1 cellular context compared by ENCODE assay signal in the genomic region with DNA sequence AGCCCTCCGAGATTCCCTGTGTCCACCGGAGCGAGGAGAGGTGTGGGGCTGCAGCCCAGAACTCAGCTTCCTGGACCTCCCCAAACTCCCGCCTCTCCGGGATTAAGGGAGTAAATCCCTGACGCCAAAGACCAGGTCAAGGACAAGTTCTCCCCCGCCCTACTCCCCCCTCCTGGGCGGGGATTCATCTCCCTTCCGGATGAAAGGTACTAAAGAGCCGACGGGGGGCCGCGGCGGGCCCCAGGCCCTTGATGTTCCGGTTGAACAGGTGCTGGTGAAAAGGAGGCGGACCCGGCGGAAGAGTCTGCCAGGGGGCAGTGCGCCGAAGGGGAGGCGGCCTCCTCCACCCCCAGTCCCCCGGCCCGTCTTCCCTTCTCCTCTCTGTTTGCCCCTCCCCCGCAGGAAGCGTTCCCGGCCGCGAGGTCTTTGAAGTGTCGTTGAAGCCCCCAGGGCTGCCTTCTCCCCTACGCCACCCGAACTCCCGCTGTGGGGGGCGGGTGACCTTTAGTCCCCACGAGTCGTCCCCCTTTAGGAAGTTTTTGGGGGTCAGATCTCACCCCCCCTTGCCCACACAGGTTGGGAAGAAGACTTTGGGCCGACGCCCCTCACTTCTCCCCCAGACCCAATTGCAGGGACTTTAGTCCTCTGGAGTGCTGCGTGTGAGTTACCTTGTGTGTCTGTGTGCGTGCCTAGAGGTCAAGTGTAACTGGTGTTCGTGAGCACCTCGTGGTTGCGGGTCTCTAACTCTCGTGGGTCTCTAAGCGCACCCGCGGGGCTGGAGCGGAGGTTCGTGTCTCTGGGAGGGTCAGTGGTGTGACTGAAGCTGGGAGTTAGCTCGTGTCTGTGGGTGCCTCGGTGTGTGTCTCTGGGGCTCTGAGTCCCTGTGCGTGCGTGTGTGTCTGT.
TF ChIP-seq lines count a peak whose summit lies in the region.

No MANE protein-coding gene starts in this region.

TF ChIP-seq in GM23338, 12 proteins besides CTCF, POLR2A, EP300 and RAD21 (continued from another document):
- TF ChIP-seq, protein P1, sequence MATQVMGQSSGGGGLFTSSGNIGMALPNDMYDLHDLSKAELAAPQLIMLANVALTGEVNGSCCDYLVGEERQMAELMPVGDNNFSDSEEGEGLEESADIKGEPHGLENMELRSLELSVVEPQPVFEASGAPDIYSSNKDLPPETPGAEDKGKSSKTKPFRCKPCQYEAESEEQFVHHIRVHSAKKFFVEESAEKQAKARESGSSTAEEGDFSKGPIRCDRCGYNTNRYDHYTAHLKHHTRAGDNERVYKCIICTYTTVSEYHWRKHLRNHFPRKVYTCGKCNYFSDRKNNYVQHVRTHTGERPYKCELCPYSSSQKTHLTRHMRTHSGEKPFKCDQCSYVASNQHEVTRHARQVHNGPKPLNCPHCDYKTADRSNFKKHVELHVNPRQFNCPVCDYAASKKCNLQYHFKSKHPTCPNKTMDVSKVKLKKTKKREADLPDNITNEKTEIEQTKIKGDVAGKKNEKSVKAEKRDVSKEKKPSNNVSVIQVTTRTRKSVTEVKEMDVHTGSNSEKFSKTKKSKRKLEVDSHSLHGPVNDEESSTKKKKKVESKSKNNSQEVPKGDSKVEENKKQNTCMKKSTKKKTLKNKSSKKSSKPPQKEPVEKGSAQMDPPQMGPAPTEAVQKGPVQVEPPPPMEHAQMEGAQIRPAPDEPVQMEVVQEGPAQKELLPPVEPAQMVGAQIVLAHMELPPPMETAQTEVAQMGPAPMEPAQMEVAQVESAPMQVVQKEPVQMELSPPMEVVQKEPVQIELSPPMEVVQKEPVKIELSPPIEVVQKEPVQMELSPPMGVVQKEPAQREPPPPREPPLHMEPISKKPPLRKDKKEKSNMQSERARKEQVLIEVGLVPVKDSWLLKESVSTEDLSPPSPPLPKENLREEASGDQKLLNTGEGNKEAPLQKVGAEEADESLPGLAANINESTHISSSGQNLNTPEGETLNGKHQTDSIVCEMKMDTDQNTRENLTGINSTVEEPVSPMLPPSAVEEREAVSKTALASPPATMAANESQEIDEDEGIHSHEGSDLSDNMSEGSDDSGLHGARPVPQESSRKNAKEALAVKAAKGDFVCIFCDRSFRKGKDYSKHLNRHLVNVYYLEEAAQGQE (IDR thresholded peaks at IDR 0.05; ENCODE audit: unreplicated experiment): no peak
- no peak for TF ChIP-seq JUNB (IDR thresholded peaks at IDR 0.05; ENCODE audit: unreplicated experiment)
- peak; percentile 62 for TF ChIP-seq POLR2AphosphoS5 (IDR thresholded peaks at IDR 0.05; ENCODE audit: low read depth)
- peak; percentile 34; the same call in 1 of the 2 replicates for TF ChIP-seq CREB1 (CRISPR knock-in tag; IDR thresholded peaks at IDR 0.05; ENCODE audit: low read depth)
- no peak for TF ChIP-seq STAT1 (IDR thresholded peaks at IDR 0.05; ENCODE audit: unreplicated experiment)
